In genomic region chr1:99645699-99646531, GRCh38 we compare ENCODE assay signal across 8 cellular contexts. TPM values are rescaled to one million over a fixed set of nuclear protein-coding genes. Genes with fewer than 3 reads are reported as not detected.
DNase-seq lines count a peak whose midpoint lies in the region; ATAC-seq and TF ChIP-seq lines count a peak whose summit lies in the region.

PALMD (plus strand) TSS chr1:99646113; CDS start chr1:99646318, 205 bp downstream.

- peak within 1 kb of the TSS; percentile 14 for H3K4me2 ChIP-seq in neural progenitor cell

- no peaks in the 10 kb centered on the region for H3F3A ChIP-seq in neural progenitor cell (ENCODE audit: low read depth)

- no peaks in the 10 kb centered on the region for H3K79me2 ChIP-seq in neural progenitor cell (ENCODE audit: low read depth)

- no peak for DNase-seq in CD8-positive, alpha-beta memory T cell
- DNase-seq in NCI-H82 (lab: John Stamatoyannopoulos, UW) (peak; percentile 92), esophagus muscularis mucosa (ENCODE audit: extremely low spot score) (no peak), neural progenitor cell (ENCODE audit: low spot score) (peak; percentile 19)
- no peak for DNase-seq in activated naive CD4-positive, alpha-beta T cell treated with anti-CD3 and anti-CD28 coated beads, Interleukin-2, amount 10 ng/mL, durations not matched to agents 7 days and 5 days
- no peak for DNase-seq in activated naive CD4-positive, alpha-beta T cell treated with anti-CD3 and anti-CD28 coated beads, Interleukin-2, amount 50 U/mL, for 16 hours
- no peak for DNase-seq in activated T-cell treated with anti-CD3 and anti-CD28 coated beads, Interleukin-2, amount 50 U/mL, for 72 hours

- H3K27ac Mint-ChIP-seq in CD8-positive, alpha-beta memory T cell, result no peak within 1 kb of the TSS
- peak within 1 kb of the TSS; percentile 67 for H3K27ac Mint-ChIP-seq in neural progenitor cell
- H3K27ac Mint-ChIP-seq in activated naive CD4-positive, alpha-beta T cell treated with anti-CD3 and anti-CD28 coated beads, Interleukin-2, amount 10 ng/mL, durations not matched to agents 7 days and 5 days, result no peak within 1 kb of the TSS
- no peak within 1 kb of the TSS for H3K27ac Mint-ChIP-seq in activated T-cell treated with anti-CD3 and anti-CD28 coated beads, Interleukin-2, amount 50 U/mL, for 72 hours

- peaks cover 0 to 7% (median 0%) of the 10 kb centered on the region in 3 donors for H3K4me1 Mint-ChIP-seq in CD8-positive, alpha-beta memory T cell
- H3K4me1 Mint-ChIP-seq in neural progenitor cell, result peaks cover 35% of the 10 kb centered on the region
- H3K4me1 Mint-ChIP-seq in activated naive CD4-positive, alpha-beta T cell treated with anti-CD3 and anti-CD28 coated beads, Interleukin-2, amount 10 ng/mL, durations not matched to agents 7 days and 5 days, result no peaks in the 10 kb centered on the region
- H3K4me1 Mint-ChIP-seq in activated T-cell treated with anti-CD3 and anti-CD28 coated beads, Interleukin-2, amount 50 U/mL, for 72 hours (ENCODE audit: low read depth), result no peaks in the 10 kb centered on the region

- TF ChIP-seq CTCF in esophagus muscularis mucosa (IDR thresholded peaks at IDR 0.05) (no peak), neural progenitor cell (IDR thresholded peaks at IDR 0.05) (no peak)

- no peak for TF ChIP-seq EP300 in esophagus muscularis mucosa (IDR thresholded peaks at IDR 0.05)

- H3K9me3 ChIP-seq in CD8-positive, alpha-beta memory T cell (ENCODE audit: low read length), result no peaks in the 10 kb centered on the region
- H3K9me3 ChIP-seq in esophagus muscularis mucosa (no peaks in the 10 kb centered on the region), neural progenitor cell (ENCODE audit: low read depth) (no peaks in the 10 kb centered on the region)

- H2AFZ ChIP-seq in neural progenitor cell (replicated peaks), result no peak within 1 kb of the TSS

- H3K36me3 ChIP-seq in CD8-positive, alpha-beta memory T cell (ENCODE audit: insufficient read depth, low read length), result no peaks in the 10 kb centered on the region
- H3K36me3 ChIP-seq in esophagus muscularis mucosa (peaks cover 0 to 5% (median 0%) of the 10 kb centered on the region in 4 donors), neural progenitor cell (no peaks in the 10 kb centered on the region)

- POLR2A ChIA-PET in CD8-positive, alpha-beta memory T cell (lab: Charles Lee), result no interaction called here

- H3K9ac ChIP-seq in neural progenitor cell, result no peak within 1 kb of the TSS

- CTCF ChIA-PET in CD8-positive, alpha-beta memory T cell (lab: Charles Lee), result no interaction called here
- CTCF ChIA-PET in activated naive CD4-positive, alpha-beta T cell treated with anti-CD3 and anti-CD28 coated beads, Interleukin-2, amount 10 ng/mL, durations not matched to agents 7 days and 5 days (lab: Charles Lee), result interaction anchor here (0.8 kb wide), 1 partner anchor 465 kb away, joined by 3 read pairs; no protein-coding TSS in a partner anchor

- no peak for ATAC-seq in HG02798 (IDR thresholded peaks at IDR 0.05; ENCODE audit: poor library complexity, unreplicated experiment)
- no peak for ATAC-seq in activated T-cell treated with anti-CD3 and anti-CD28 coated beads, Interleukin-2, amount 50 U/mL, for 72 hours (replicated peaks in 1 of 2)

- peaks cover 9 to 38% of the 10 kb centered on the region in 2 donors for H3K27me3 Mint-ChIP-seq in CD8-positive, alpha-beta memory T cell
- peaks cover 3% of the 10 kb centered on the region for H3K27me3 Mint-ChIP-seq in neural progenitor cell (ENCODE audit: insufficient read depth, low read depth)
- peaks cover 17% of the 10 kb centered on the region for H3K27me3 Mint-ChIP-seq in activated naive CD4-positive, alpha-beta T cell treated with anti-CD3 and anti-CD28 coated beads, Interleukin-2, amount 10 ng/mL, durations not matched to agents 7 days and 5 days
- peaks cover 30% of the 10 kb centered on the region for H3K27me3 Mint-ChIP-seq in activated T-cell treated with anti-CD3 and anti-CD28 coated beads, Interleukin-2, amount 50 U/mL, for 72 hours (ENCODE audit: low read depth)

- 17% methylated on average over 12 of the region's 17 CpGs for WGBS in esophagus muscularis mucosa

- no peaks in the 10 kb centered on the region for H3K27me3 ChIP-seq in CD8-positive, alpha-beta memory T cell (ENCODE audit: insufficient read depth, low read length, poor library complexity, severe bottlenecking)
- no peaks in the 10 kb centered on the region for H3K27me3 ChIP-seq in esophagus muscularis mucosa
- no peaks in the 10 kb centered on the region for H3K27me3 ChIP-seq in neural progenitor cell

- H3K36me3 Mint-ChIP-seq in CD8-positive, alpha-beta memory T cell, result no peaks in the 10 kb centered on the region
- H3K36me3 Mint-ChIP-seq in neural progenitor cell, result no peaks in the 10 kb centered on the region
- H3K36me3 Mint-ChIP-seq in activated naive CD4-positive, alpha-beta T cell treated with anti-CD3 and anti-CD28 coated beads, Interleukin-2, amount 10 ng/mL, durations not matched to agents 7 days and 5 days, result no peaks in the 10 kb centered on the region
- H3K36me3 Mint-ChIP-seq in activated T-cell treated with anti-CD3 and anti-CD28 coated beads, Interleukin-2, amount 50 U/mL, for 72 hours (ENCODE audit: insufficient read depth in 2 of 2), result no peaks in the 10 kb centered on the region

- H3K4me1 ChIP-seq in CD8-positive, alpha-beta memory T cell (ENCODE audit: insufficient read depth, low read length), result no peaks in the 10 kb centered on the region
- H3K4me1 ChIP-seq in esophagus muscularis mucosa (peaks cover 26 to 75% (median 62%) of the 10 kb centered on the region in 4 donors), neural progenitor cell (peaks cover 28% of the 10 kb centered on the region)

- H3K4me3 Mint-ChIP-seq in CD8-positive, alpha-beta memory T cell, result no peak within 1 kb of the TSS
- peak within 1 kb of the TSS; percentile 76 for H3K4me3 Mint-ChIP-seq in neural progenitor cell
- no peak within 1 kb of the TSS for H3K4me3 Mint-ChIP-seq in activated naive CD4-positive, alpha-beta T cell treated with anti-CD3 and anti-CD28 coated beads, Interleukin-2, amount 10 ng/mL, durations not matched to agents 7 days and 5 days
- H3K4me3 Mint-ChIP-seq in activated T-cell treated with anti-CD3 and anti-CD28 coated beads, Interleukin-2, amount 50 U/mL, for 72 hours, result peak within 1 kb of the TSS in 1 of 2 donors; percentile 1

- TF ChIP-seq POLR2A in esophagus muscularis mucosa (IDR thresholded peaks at IDR 0.05; ENCODE audit: low read depth), result no peak

- H3K4me3 ChIP-seq in CD8-positive, alpha-beta memory T cell (ENCODE audit: low read length), result no peak within 1 kb of the TSS
- H3K4me3 ChIP-seq in esophagus muscularis mucosa, result peak within 1 kb of the TSS; percentile 42 to 59 (median 54)
- H3K4me3 ChIP-seq in neural progenitor cell, result no peak within 1 kb of the TSS

- H4K20me1 ChIP-seq in neural progenitor cell (ENCODE audit: low read depth), result no peaks in the 10 kb centered on the region

- peak within 1 kb of the TSS; percentile 55 for H3K27ac ChIP-seq in CD8-positive, alpha-beta memory T cell (ENCODE audit: low read depth, low read length)
- H3K27ac ChIP-seq in esophagus muscularis mucosa (replicated peaks in 1 of 4) (peak within 1 kb of the TSS; percentile 76 to 84 (median 81)), neural progenitor cell (no peak within 1 kb of the TSS)

- intact Hi-C loops in esophagus muscularis mucosa (cut with DNase I), result loop anchor here (5.0 kb wide), 1 partner anchor 41 kb away; no protein-coding TSS in a partner anchor

- no peaks in the 10 kb centered on the region for H3K9me3 Mint-ChIP-seq in CD8-positive, alpha-beta memory T cell
- no peaks in the 10 kb centered on the region for H3K9me3 Mint-ChIP-seq in neural progenitor cell
- no peaks in the 10 kb centered on the region for H3K9me3 Mint-ChIP-seq in activated naive CD4-positive, alpha-beta T cell treated with anti-CD3 and anti-CD28 coated beads, Interleukin-2, amount 10 ng/mL, durations not matched to agents 7 days and 5 days
- no peaks in the 10 kb centered on the region for H3K9me3 Mint-ChIP-seq in activated T-cell treated with anti-CD3 and anti-CD28 coated beads, Interleukin-2, amount 50 U/mL, for 72 hours

RNA-seq across cellular contexts. Expression of gene PALMD, which starts in this region (rescaled TPM):
- not detected for total RNA-seq in CD8-positive, alpha-beta memory T cell
- not detected for polyA plus RNA-seq in CD8-positive, alpha-beta memory T cell
- total RNA-seq in esophagus muscularis mucosa, result 10 to 100 TPM; 15.4 to 33.0 (median 27.5) TPM
- total RNA-seq in neural progenitor cell (ENCODE audit: low replicate concordance), result not detected in 2 replicates
- not detected for total RNA-seq in activated T-cell treated with anti-CD3 and anti-CD28 coated beads, Interleukin-2, amount 50 U/mL, for 72 hours

Comparison
In these comparisons a context has a peak if more than half of its experiments do, and no peak if none do; other contexts are left out.
1. RNA of gene PALMD (total RNA-seq): 15.4 to 33.0 TPM in esophagus muscularis mucosa; not detected in CD8-positive, alpha-beta memory T cell, not detected in neural progenitor cell and not detected in activated T-cell treated with anti-CD3 and anti-CD28 coated beads, Interleukin-2, amount 50 U/mL, for 72 hours; every median in the first group is over 10 times any median in the second.
2. Peak in DNase-seq and H3K4me2 ChIP-seq in neural progenitor cell; RNA of the gene not detected or under 1 TPM.
3. H3K4me3 ChIP-seq: peak in esophagus muscularis mucosa (4 of 4); none in CD8-positive, alpha-beta memory T cell (single experiment) and neural progenitor cell (single experiment).